In the genomic region with DNA sequence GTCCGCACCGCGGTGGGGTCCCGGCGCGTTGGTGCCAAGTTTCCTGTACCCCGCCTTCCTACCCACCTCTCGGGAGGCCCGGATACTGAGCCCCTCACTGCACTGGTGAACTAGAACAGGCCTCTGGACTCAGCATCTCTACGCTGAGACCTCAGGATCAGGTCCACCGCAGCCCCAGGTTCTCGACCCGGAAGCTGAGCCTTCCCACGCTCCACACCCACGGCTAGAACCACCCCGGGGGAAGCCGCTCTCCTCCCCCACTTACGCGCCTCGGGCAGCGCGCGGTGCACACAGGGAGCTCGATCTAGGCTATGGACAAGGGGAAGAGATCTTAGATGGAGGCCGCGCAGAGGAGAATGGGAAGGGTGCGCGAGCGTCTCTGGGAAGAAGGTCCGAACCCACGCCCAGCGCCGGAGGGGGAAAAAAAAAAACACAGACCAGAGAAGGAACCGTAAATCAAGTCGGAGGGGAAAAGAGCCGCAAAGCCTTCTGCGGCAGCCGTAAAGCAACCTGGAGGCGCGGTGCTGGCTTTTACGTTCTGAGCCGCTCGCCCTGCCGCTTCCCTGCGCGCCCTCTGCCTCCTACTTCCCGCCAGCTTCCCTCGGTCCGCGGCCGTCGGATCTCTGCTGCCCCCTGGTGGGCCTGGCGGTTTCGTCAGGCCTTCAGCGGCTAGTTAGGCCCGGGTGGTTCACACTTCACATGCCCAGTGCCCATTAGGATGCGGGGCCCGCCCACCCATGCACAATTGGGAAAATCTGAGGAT, we compare ENCODE assay signal across 8 cellular contexts. TPM values are rescaled to one million over a fixed set of nuclear protein-coding genes. Genes with fewer than 3 reads are reported as not detected.
DNase-seq lines count a peak whose midpoint lies in the region; ATAC-seq lines count a peak whose summit lies in the region.

A gene (minus strand): TSS at position 358 of the 763 bp plus-strand sequence. CDS start 16,636 bp downstream, outside the sequence.

- peak within 1 kb of the TSS; percentile 96 for H3K27ac ChIP-seq in epithelial cell of prostate

- no peaks in the 10 kb centered on the region for H3K9me3 Mint-ChIP-seq in IgD-negative memory B cell

- H3K4me3 Mint-ChIP-seq in IgD-negative memory B cell = peak within 1 kb of the TSS; percentile 93 to 97 (median 96)

- no peaks in the 10 kb centered on the region for H3K36me3 Mint-ChIP-seq in IgD-negative memory B cell

- peak; percentile 82 for ATAC-seq in GM21528 (IDR thresholded peaks at IDR 0.05; ENCODE audit: low FRiP score, unreplicated experiment)

- DNase-seq in DMS114 treated with DMSO at 0.1 percent for 48 hours (lab: John Stamatoyannopoulos, UW; ENCODE audit: unreplicated experiment) (peak; percentile 99), OCI-M2 (lab: John Stamatoyannopoulos, UW; ENCODE audit: unreplicated experiment) (peak; percentile 74), activated T-cell treated with anti-CD3 and anti-CD28 coated beads for 48 hours (ENCODE audit: low read depth) (peak; percentile 96), epithelial cell of prostate (ENCODE audit: low read depth, low spot score) (peak; percentile 95), mucosa of gallbladder (ENCODE audit: low spot score) (peak; percentile 98)
- DNase-seq in stimulated activated CD8-positive, alpha-beta memory T cell treated with anti-CD3 and anti-CD28 coated beads, Interleukin-4, amount 100 ng/mL, for 48 hours = peak; percentile 99

- H3K27me3 Mint-ChIP-seq in IgD-negative memory B cell = no peaks in the 10 kb centered on the region

- peaks cover 20 to 30% (median 22%) of the 10 kb centered on the region in 3 donors for H3K4me1 Mint-ChIP-seq in IgD-negative memory B cell

- peak within 1 kb of the TSS; percentile 95 to 98 (median 97) for H3K27ac Mint-ChIP-seq in IgD-negative memory B cell

RNA-seq across cellular contexts. Expression of the gene that starts here (rescaled TPM):
- 8.8 TPM for polyA plus RNA-seq in IgD-negative memory B cell
- total RNA-seq in mucosa of gallbladder = 23.6 TPM

Comparison
In these comparisons a context has a peak if more than half of its experiments do, and no peak if none do; other contexts are left out.
1. Peak in every context shown above with its lines: DNase-seq, ATAC-seq and H3K27ac ChIP-seq.